ENCODE assay signal across 17 cellular contexts in genomic region chr19:29517412-29517811, GRCh38. TPM values are rescaled to one million over a fixed set of nuclear protein-coding genes. Genes with fewer than 3 reads are reported as not detected.
A peak's percentile ranks its signal among the peaks of the same experiment; 100 is the strongest.
DNase-seq lines count a peak whose midpoint lies in the region; ATAC-seq and TF ChIP-seq lines count a peak whose summit lies in the region.
"Had no signal": no experiment of that assay in that cellular context is flagged by ENCODE, and none has a peak within 500 bp of the region (broad histone marks: within the 10 kb centered on the region; RNA-seq: fewer than 3 reads in every experiment).

No MANE protein-coding gene starts in this region.

- ATAC-seq in lower lobe of right lung: peak in 1 of 2 donors; percentile 19
- no peak for ATAC-seq in omental fat pad (ENCODE audit: low FRiP score)
- ATAC-seq in GM21786 (IDR thresholded peaks at IDR 0.05; ENCODE audit: unreplicated experiment): no peak
- ATAC-seq: HCT116 had no signal

- intact Hi-C loops in lower lobe of right lung (cut with DNase I): no loop called here
- intact Hi-C loops in spleen (cut with DNase I; ENCODE audit: low total_unique reads): no loop called here

- H3K27ac ChIP-seq in lower lobe of right lung: no peak overlapping the region
- no peak overlapping the region for H3K27ac ChIP-seq in spleen
- H3K27ac ChIP-seq: BLaER1 treated with 17β-estradiol and CSF1 and Interleukin-3, amounts not matched to agents 10 nM and 100 nM; GM23248 had no signal

- TF ChIP-seq CTCF in chondrocyte (IDR thresholded peaks at IDR 0.05) (no peak), lower lobe of right lung (IDR thresholded peaks at IDR 0.05) (no peak), spleen (IDR thresholded peaks at IDR 0.05 in 8 of 11, conservative IDR thresholded peaks at IDR 0.05 in 3 of 11) (no peak), omental fat pad (IDR thresholded peaks at IDR 0.05) (no peak)

- no peaks in the 10 kb centered on the region for H3K9me3 Mint-ChIP-seq in chondrocyte (ENCODE audit: low read depth)
- H3K9me3 Mint-ChIP-seq: CD4-positive, alpha-beta T cell had no signal

- H3K36me3 ChIP-seq in lower lobe of right lung: no peaks in the 10 kb centered on the region
- no peaks in the 10 kb centered on the region for H3K36me3 ChIP-seq in spleen
- H3K36me3 ChIP-seq: BLaER1 treated with 17β-estradiol and CSF1 and Interleukin-3, amounts not matched to agents 10 nM and 100 nM had no signal

- TF ChIP-seq POLR2A in spleen (IDR thresholded peaks at IDR 0.05): no peak

- WGBS in spleen, 5 donors: 48 to 70% (median 56%) methylated on average over 4 of the region's 4 CpGs

- no peaks in the 10 kb centered on the region for H3K9me3 ChIP-seq in lower lobe of right lung
- H3K9me3 ChIP-seq in spleen: no peaks in the 10 kb centered on the region
- H3K9me3 ChIP-seq: BLaER1 treated with 17β-estradiol and CSF1 and Interleukin-3, amounts not matched to agents 10 nM and 100 nM had no signal

- DNase-seq in activated effector memory CD4-positive, alpha-beta T cell treated with anti-CD3 and anti-CD28 coated beads, Interleukin-2, amount 50 U/mL, for 16 hours: peak; percentile 49
- DNase-seq in activated effector memory CD4-positive, alpha-beta T cell treated with Interleukin-2 at 50 U/mL for 16 hours: no peak
- DNase-seq in chondrocyte (ENCODE audit: low spot score) (peak; percentile 79), lower lobe of right lung (peak; percentile 20), spleen (peak; percentile 59), omental fat pad (ENCODE audit: low spot score) (no peak)
- DNase-seq: ACHN; Calu3; CD4-positive, alpha-beta T cell; DMS 273 treated with DMSO at 0.1 percent for 48 hours; GM23248; IMR-90 had no signal

- H3K27me3 Mint-ChIP-seq in chondrocyte (ENCODE audit: low read depth): peaks cover 33% of the 10 kb centered on the region

- H3K27me3 ChIP-seq in lower lobe of right lung (ENCODE audit: low read depth) (peaks cover 36% of the 10 kb centered on the region), spleen (replicated peaks in 1 of 7) (peaks cover 0 to 48% (median 4%) of the 10 kb centered on the region in 7 donors)

- H3K36me3 Mint-ChIP-seq in chondrocyte (ENCODE audit: low read depth): no peaks in the 10 kb centered on the region

- no peaks in the 10 kb centered on the region for H3K4me1 Mint-ChIP-seq in chondrocyte (ENCODE audit: low read depth)

- H3K27ac Mint-ChIP-seq in chondrocyte (ENCODE audit: unreplicated experiment): no peak overlapping the region
- H3K27ac Mint-ChIP-seq: CD4-positive, alpha-beta T cell had no signal

- H3K4me3 Mint-ChIP-seq in chondrocyte (ENCODE audit: unreplicated experiment): no peak overlapping the region
- H3K4me3 Mint-ChIP-seq: CD4-positive, alpha-beta T cell had no signal

- H3K4me1 ChIP-seq in lower lobe of right lung (no peaks in the 10 kb centered on the region), spleen (no peaks in the 10 kb centered on the region)
- H3K4me1 ChIP-seq: BLaER1 treated with 17β-estradiol and CSF1 and Interleukin-3, amounts not matched to agents 10 nM and 100 nM had no signal

- H3K4me3 ChIP-seq in lower lobe of right lung (no peak overlapping the region), spleen (no peak overlapping the region)
- H3K4me3 ChIP-seq: BLaER1 treated with 17β-estradiol and CSF1 and Interleukin-3, amounts not matched to agents 10 nM and 100 nM; GM23248 had no signal

RNA-seq across cellular contexts. Expression of gene VSTM2B, which starts 8.4 kb away (rescaled TPM):
- total RNA-seq in chondrocyte: not detected in 3 replicates
- not detected for total RNA-seq in lower lobe of right lung
- total RNA-seq in spleen: not detected
- not detected for polyA plus RNA-seq in spleen
- not detected for total RNA-seq in omental fat pad
- total RNA-seq: A172; Calu3; CD4-positive, alpha-beta T cell; Daoy; GM23248; IMR-90 had no signal
- polyA plus RNA-seq: GM23248, IMR-90 had no signal

Comparison
In these comparisons a context has a peak if more than half of its experiments do, and no peak if none do; other contexts are left out.
1. DNase-seq: peak in activated effector memory CD4-positive, alpha-beta T cell treated with anti-CD3 and anti-CD28 coated beads, Interleukin-2, amount 50 U/mL, for 16 hours (single experiment), chondrocyte (single experiment), lower lobe of right lung (single experiment) and spleen (single experiment); none in activated effector memory CD4-positive, alpha-beta T cell treated with Interleukin-2 at 50 U/mL for 16 hours (single experiment) and omental fat pad (single experiment).